In genomic region chr17:61848896-61849295, GRCh38 we compare ENCODE assay signal across 24 cellular contexts. TPM values are rescaled to one million over a fixed set of nuclear protein-coding genes. Genes with fewer than 3 reads are reported as not detected.
DNase-seq lines count a peak whose midpoint lies in the region; ATAC-seq and TF ChIP-seq lines count a peak whose summit lies in the region.
"Had no signal": no experiment of that assay in that cellular context is flagged by ENCODE, and none has a peak within 500 bp of the region (broad histone marks: within the 10 kb centered on the region; RNA-seq: fewer than 3 reads in every experiment).

No MANE protein-coding gene starts in this region.

- H3K4me3 Mint-ChIP-seq in CD8-positive, alpha-beta memory T cell = no peak overlapping the region
- H3K4me3 Mint-ChIP-seq: CD14-positive monocyte; CD4-positive, alpha-beta T cell; H9; HFFc6 had no signal

- 93% methylated on average over 2 of the region's 2 CpGs for WGBS in SK-N-SH (ENCODE audit: low lambda C conversion rate)

- H3K36me3 Mint-ChIP-seq in CD8-positive, alpha-beta memory T cell = peaks cover 0 to 6% (median 4%) of the 10 kb centered on the region in 3 donors

- no peaks in the 10 kb centered on the region for H3K4me1 Mint-ChIP-seq in CD8-positive, alpha-beta memory T cell
- H3K4me1 Mint-ChIP-seq: H9 had no signal

- H3K27me3 Mint-ChIP-seq in CD8-positive, alpha-beta memory T cell = no peaks in the 10 kb centered on the region
- H3K27me3 Mint-ChIP-seq: CD4-positive, alpha-beta T cell had no signal

- CTCF ChIA-PET in SK-N-SH (lab: Yijun Ruan, JAX) = interaction anchor here (0.9 to 1.1 kb wide), 2 partner anchors 12 to 260 kb away, joined by 4 read pairs; no protein-coding TSS in a partner anchor
- CTCF ChIA-PET in CD8-positive, alpha-beta memory T cell (lab: Charles Lee) = no interaction called here

- H3K27ac Mint-ChIP-seq in CD8-positive, alpha-beta memory T cell = no peak overlapping the region
- H3K27ac Mint-ChIP-seq: CD14-positive monocyte; CD4-positive, alpha-beta T cell; H9; HFFc6 had no signal

- no peaks in the 10 kb centered on the region for H3F3A ChIP-seq in SK-N-SH (replicated peaks; ENCODE audit: insufficient read depth)

- H3K27me3 ChIP-seq in SK-N-SH (ENCODE audit: insufficient read depth) (no peaks in the 10 kb centered on the region), WERI-Rb-1 (ENCODE audit: insufficient read depth, low read depth, severe bottlenecking) (no peaks in the 10 kb centered on the region)
- no peaks in the 10 kb centered on the region for H3K27me3 ChIP-seq in CD8-positive, alpha-beta memory T cell (ENCODE audit: insufficient read depth, low read length, poor library complexity, severe bottlenecking)
- H3K27me3 ChIP-seq: BE2C; BLaER1 treated with 17β-estradiol and CSF1 and Interleukin-3, amounts not matched to agents 10 nM and 100 nM had no signal

- H3K27ac ChIP-seq in SK-N-SH (ENCODE audit: low read depth in 2 of 2, low read length in 1 of 2) (no peak overlapping the region), WERI-Rb-1 (peak overlapping the region; percentile 15; the same call in 1 of the 2 replicates)
- no peak overlapping the region for H3K27ac ChIP-seq in CD8-positive, alpha-beta memory T cell (ENCODE audit: low read depth, low read length)
- H3K27ac ChIP-seq: A549; BLaER1 treated with 17β-estradiol and CSF1 and Interleukin-3, amounts not matched to agents 10 nM and 100 nM; GM23248 had no signal

- POLR2A ChIA-PET in SK-N-SH (lab: Yijun Ruan, JAX) = no interaction called here
- POLR2A ChIA-PET in CD8-positive, alpha-beta memory T cell (lab: Charles Lee) = no interaction called here

- H3K79me2 ChIP-seq in SK-N-SH (ENCODE audit: insufficient read depth) = peaks cover 41% of the 10 kb centered on the region; the same call in 1 of the 2 replicates

- no peak for TF ChIP-seq EP300 in SK-N-SH (IDR thresholded peaks at IDR 0.05; ENCODE audit: borderline replicate concordance in 1 of 2, low read depth in 1 of 2, low read length in 1 of 2)

- H3K36me3 ChIP-seq in SK-N-SH (replicated peaks in 1 of 2; ENCODE audit: control insufficient read depth in 1 of 2, insufficient read depth in 2 of 2, low read length in 1 of 2) (peaks cover 25 to 46% of the 10 kb centered on the region in 2 experiments), WERI-Rb-1 (peaks cover 92% of the 10 kb centered on the region)
- H3K36me3 ChIP-seq in CD8-positive, alpha-beta memory T cell (ENCODE audit: insufficient read depth, low read length) = no peaks in the 10 kb centered on the region

- H3K4me3 ChIP-seq in SK-N-SH (ENCODE audit: low read depth in 2 of 2, low read length in 1 of 2) (no peak overlapping the region), WERI-Rb-1 (ENCODE audit: low read depth, low read length) (no peak overlapping the region)
- no peak overlapping the region for H3K4me3 ChIP-seq in CD8-positive, alpha-beta memory T cell (ENCODE audit: low read length)
- H3K4me3 ChIP-seq: A549; BLaER1 treated with 17β-estradiol and CSF1 and Interleukin-3, amounts not matched to agents 10 nM and 100 nM; GM23248 had no signal

- no peak for ATAC-seq in SK-N-SH treated with all-trans-retinoic acid at 6 μM for 48 hours
- ATAC-seq in HG02885 (IDR thresholded peaks at IDR 0.05; ENCODE audit: poor library complexity, unreplicated experiment) = no peak
- ATAC-seq in GM19463 (IDR thresholded peaks at IDR 0.05; ENCODE audit: unreplicated experiment) = no peak
- ATAC-seq: A549, HCT116 had no signal

- no peak for TF ChIP-seq RAD21 in SK-N-SH (IDR thresholded peaks at IDR 0.05; ENCODE audit: low read length)

- TF ChIP-seq CTCF in SK-N-SH (IDR thresholded peaks at IDR 0.05) (no peak), WERI-Rb-1 (IDR thresholded peaks at IDR 0.05; ENCODE audit: low read depth, low read length) (no peak), subcutaneous adipose tissue (IDR thresholded peaks at IDR 0.05; ENCODE audit: low read depth) (peak; percentile 84)

- H3K9ac ChIP-seq in SK-N-SH = no peak overlapping the region
- H3K9ac ChIP-seq: BLaER1 treated with 17β-estradiol and CSF1 and Interleukin-3, amounts not matched to agents 10 nM and 100 nM; GM23248 had no signal

- H2AFZ ChIP-seq in SK-N-SH (ENCODE audit: low read depth) = peak overlapping the region; percentile 33; the same call in 1 of the 2 replicates
- H2AFZ ChIP-seq: GM23248 had no signal

- H3K4me2 ChIP-seq in SK-N-SH = no peak overlapping the region
- H3K4me2 ChIP-seq: A549; BLaER1 treated with 17β-estradiol and CSF1 and Interleukin-3, amounts not matched to agents 10 nM and 100 nM had no signal

- H3K4me1 ChIP-seq in SK-N-SH (ENCODE audit: control insufficient read depth in 1 of 2, insufficient read depth in 2 of 2, low read depth in 1 of 2, low read length in 1 of 2) = no peaks in the 10 kb centered on the region
- H3K4me1 ChIP-seq in CD8-positive, alpha-beta memory T cell (ENCODE audit: insufficient read depth, low read length) = no peaks in the 10 kb centered on the region
- H3K4me1 ChIP-seq: A549, BE2C had no signal

- H4K20me1 ChIP-seq in SK-N-SH (ENCODE audit: insufficient read depth) = no peaks in the 10 kb centered on the region
- H4K20me1 ChIP-seq: BLaER1 treated with 17β-estradiol and CSF1 and Interleukin-3, amounts not matched to agents 10 nM and 100 nM had no signal

- no peak for DNase-seq in SK-N-SH
- no peak for DNase-seq in WERI-Rb-1
- DNase-seq in CD8-positive, alpha-beta memory T cell = no peak
- DNase-seq: 8988T; ACHN; AML-193; BE2C; Calu3; CD4-positive, alpha-beta T cell; COR-L47; DMS53; DMS79 treated with DMSO at 0.1 percent for 48 hours; GF-D8; GM23248; H9; HFFc6 had no signal

- no peaks in the 10 kb centered on the region for H3K9me2 ChIP-seq in SK-N-SH

- H3K9me3 ChIP-seq in SK-N-SH (no peaks in the 10 kb centered on the region), WERI-Rb-1 (ENCODE audit: severe bottlenecking) (no peaks in the 10 kb centered on the region)
- no peaks in the 10 kb centered on the region for H3K9me3 ChIP-seq in CD8-positive, alpha-beta memory T cell (ENCODE audit: low read length)
- H3K9me3 ChIP-seq: A549; BE2C; BLaER1 treated with 17β-estradiol and CSF1 and Interleukin-3, amounts not matched to agents 10 nM and 100 nM had no signal

- no peaks in the 10 kb centered on the region for H3K9me3 Mint-ChIP-seq in CD8-positive, alpha-beta memory T cell
- H3K9me3 Mint-ChIP-seq: CD4-positive, alpha-beta T cell; H9; HFFc6 had no signal

TF ChIP-seq in SK-N-SH, 30 proteins besides CTCF, POLR2A, EP300 and RAD21 (continues in another document):
- no peak for TF ChIP-seq RCOR1 (IDR thresholded peaks at IDR 0.05; ENCODE audit: low read length)
- TF ChIP-seq MEF2A (IDR thresholded peaks at IDR 0.05; ENCODE audit: borderline replicate concordance, low read depth) = no peak
- TF ChIP-seq SIN3A (IDR thresholded peaks at IDR 0.05; ENCODE audit: borderline replicate concordance, low read depth, low read length) = no peak
- TF ChIP-seq GATA2 (CRISPR knock-in tag; IDR thresholded peaks at IDR 0.05) = no peak
- TF ChIP-seq ZBTB33 (IDR thresholded peaks at IDR 0.05; ENCODE audit: borderline replicate concordance, low read depth) = no peak
- no peak for TF ChIP-seq MXI1 (IDR thresholded peaks at IDR 0.05; ENCODE audit: low read depth, low read length)
- no peak for TF ChIP-seq SMC3 (IDR thresholded peaks at IDR 0.05; ENCODE audit: low read depth, low read length)
- TF ChIP-seq FOXM1 (IDR thresholded peaks at IDR 0.05; ENCODE audit: low read depth) = no peak

TF ChIP-seq in SK-N-SH treated with all-trans-retinoic acid at 6 μM for 48 hours, 23 proteins besides CTCF, POLR2A, EP300 and RAD21 (continues in another document):
- no peak for TF ChIP-seq TSHZ2 (CRISPR knock-in tag; IDR thresholded peaks at IDR 0.05)
- TF ChIP-seq PPARA (CRISPR knock-in tag; IDR thresholded peaks at IDR 0.05; ENCODE audit: borderline replicate concordance) = no peak
- no peak for TF ChIP-seq CSDC2 (CRISPR knock-in tag; IDR thresholded peaks at IDR 0.05)
- no peak for TF ChIP-seq TOX (CRISPR knock-in tag; IDR thresholded peaks at IDR 0.05; ENCODE audit: borderline replicate concordance)
- TF ChIP-seq ARNTL (CRISPR knock-in tag; IDR thresholded peaks at IDR 0.05; ENCODE audit: borderline replicate concordance, low read depth) = no peak

RNA-seq across cellular contexts. Expression of gene BRIP1, which starts 14.4 kb away (rescaled TPM):
- 2.0 and 2.2 TPM in 2 replicates for polyA plus RNA-seq in SK-N-SH (2012; rRNA removed)
- 2.5 TPM in 2 replicates for polyA plus RNA-seq in SK-N-SH (2012; cell fraction: cytosol; rRNA removed)
- polyA plus RNA-seq in SK-N-SH (2012; cell fraction: nucleus; rRNA removed) = 1.9 and 4.7 TPM in 2 replicates
- total RNA-seq in subcutaneous adipose tissue = 1 to 10 TPM in 2 of 4 donors, under 1 TPM in 2; 0.33 to 1.1 (median 0.98) TPM
- total RNA-seq in CD8-positive, alpha-beta memory T cell = 10 to 100 TPM; 11.3 to 11.7 TPM
- polyA plus RNA-seq in CD8-positive, alpha-beta memory T cell = 0.86 TPM

Comparison
In these comparisons a context has a peak if more than half of its experiments do, and no peak if none do; other contexts are left out.
1. RNA of gene BRIP1, which starts 14.4 kb away (total RNA-seq): 11.3 to 11.7 TPM in CD8-positive, alpha-beta memory T cell; 0.33 to 1.1 TPM in subcutaneous adipose tissue; every median in the first group is over 4 times any median in the second.